Comparison of ENCODE assay signal across 8 cellular contexts in genomic region chr22:31969789-31970489, GRCh38. TPM values are rescaled to one million over a fixed set of nuclear protein-coding genes. Genes with fewer than 3 reads are reported as not detected.
DNase-seq lines count a peak whose midpoint lies in the region; ATAC-seq and TF ChIP-seq lines count a peak whose summit lies in the region.

No MANE protein-coding gene starts in this region.

- no peak overlapping the region for H3K27ac Mint-ChIP-seq in activated naive CD4-positive, alpha-beta T cell treated with anti-CD3 and anti-CD28 coated beads, Interleukin-2, amount 10 ng/mL, durations not matched to agents 7 days and 5 days

- H3K27me3 Mint-ChIP-seq in activated naive CD4-positive, alpha-beta T cell treated with anti-CD3 and anti-CD28 coated beads, Interleukin-2, amount 10 ng/mL, durations not matched to agents 7 days and 5 days, result peaks cover 45% of the 10 kb centered on the region

- H3K4me3 ChIP-seq in RWPE2 (ENCODE audit: severe bottlenecking) (peak overlapping the region; percentile 40), neutrophil (ENCODE audit: low read depth in 1 of 2, low read length in 1 of 2) (peak overlapping the region; percentile 55 to 59), urinary bladder (ENCODE audit: low read depth, low read length) (peak overlapping the region; percentile 30)

- CTCF ChIA-PET in activated naive CD4-positive, alpha-beta T cell treated with anti-CD3 and anti-CD28 coated beads, Interleukin-2, amount 10 ng/mL, durations not matched to agents 7 days and 5 days (lab: Charles Lee), result interaction anchor here (0.6 to 4.5 kb wide), 25 partner anchors 8 to 547 kb away, joined by 3 to 55 read pairs (median 4); partner anchors contain the start of gene PISD

- H3K4me1 ChIP-seq in RWPE2 (ENCODE audit: insufficient read depth, poor library complexity, severe bottlenecking) (no peaks in the 10 kb centered on the region), neutrophil (ENCODE audit: control insufficient read depth in 1 of 2, insufficient read depth in 1 of 2, low read depth in 1 of 2, low read length in 1 of 2) (peaks cover 9 to 10% of the 10 kb centered on the region in 2 experiments), urinary bladder (ENCODE audit: insufficient read depth) (no peaks in the 10 kb centered on the region)

- peak overlapping the region; percentile 55 for H3K4me3 Mint-ChIP-seq in activated naive CD4-positive, alpha-beta T cell treated with anti-CD3 and anti-CD28 coated beads, Interleukin-2, amount 10 ng/mL, durations not matched to agents 7 days and 5 days

- WGBS in urinary bladder, result 35% methylated on average over 19 of the region's 19 CpGs

- H3K9me3 Mint-ChIP-seq in activated naive CD4-positive, alpha-beta T cell treated with anti-CD3 and anti-CD28 coated beads, Interleukin-2, amount 10 ng/mL, durations not matched to agents 7 days and 5 days, result no peaks in the 10 kb centered on the region

- H3K4me1 Mint-ChIP-seq in activated naive CD4-positive, alpha-beta T cell treated with anti-CD3 and anti-CD28 coated beads, Interleukin-2, amount 10 ng/mL, durations not matched to agents 7 days and 5 days, result peaks cover 13% of the 10 kb centered on the region

- no peak for TF ChIP-seq CTCF in RWPE2 (IDR thresholded peaks at IDR 0.05; ENCODE audit: poor library complexity, severe bottlenecking)
- TF ChIP-seq CTCF in neutrophil (IDR thresholded peaks at IDR 0.05), result no peak

- ATAC-seq in GM19035 (IDR thresholded peaks at IDR 0.05; ENCODE audit: unreplicated experiment), result peak; percentile 52
- peak; percentile 88 for ATAC-seq in RWPE2 (ENCODE audit: low read depth)

- H3K36me3 Mint-ChIP-seq in activated naive CD4-positive, alpha-beta T cell treated with anti-CD3 and anti-CD28 coated beads, Interleukin-2, amount 10 ng/mL, durations not matched to agents 7 days and 5 days, result no peaks in the 10 kb centered on the region

- H3K27me3 ChIP-seq in RWPE2 (ENCODE audit: insufficient read depth, poor library complexity, severe bottlenecking) (no peaks in the 10 kb centered on the region), neutrophil (peaks cover 15% of the 10 kb centered on the region)

- H3K9me3 ChIP-seq in RWPE2 (ENCODE audit: severe bottlenecking) (no peaks in the 10 kb centered on the region), neutrophil (no peaks in the 10 kb centered on the region)

- DNase-seq in AG20443 (ENCODE audit: low spot score) (peak; percentile 83), LHCN-M2 (ENCODE audit: low read depth) (peak; percentile 41), RWPE2 (ENCODE audit: low spot score) (peak; percentile 78), globus pallidus (ENCODE audit: low spot score) (peak; percentile 66)
- DNase-seq in activated naive CD4-positive, alpha-beta T cell treated with anti-CD3 and anti-CD28 coated beads, Interleukin-2, amount 10 ng/mL, durations not matched to agents 7 days and 5 days, result peak; percentile 73

- H3K36me3 ChIP-seq in RWPE2 (ENCODE audit: low read depth) (no peaks in the 10 kb centered on the region), neutrophil (no peaks in the 10 kb centered on the region), urinary bladder (ENCODE audit: insufficient read depth) (no peaks in the 10 kb centered on the region)

- no peak overlapping the region for H3K27ac ChIP-seq in RWPE2 (ENCODE audit: poor library complexity, severe bottlenecking)
- H3K27ac ChIP-seq in neutrophil, result peak overlapping the region; percentile 12
- no peak overlapping the region for H3K27ac ChIP-seq in urinary bladder (ENCODE audit: low read depth)

RNA-seq across cellular contexts. Expression of gene YWHAH, which starts 25.6 kb away (rescaled TPM):
- total RNA-seq in LHCN-M2 (2014; rRNA removed) (154 and 167 TPM in 2 replicates), urinary bladder (66.2 TPM)
- 159 TPM for polyA plus RNA-seq in LHCN-M2 (2012)
- polyA plus RNA-seq in urinary bladder, result 119 TPM
